Comparison of ENCODE assay signal across 17 cellular contexts in genomic region chr3:14510838-14511622, GRCh38. TPM values are rescaled to one million over a fixed set of nuclear protein-coding genes. Genes with fewer than 3 reads are reported as not detected.
DNase-seq lines count a peak whose midpoint lies in the region; ATAC-seq and TF ChIP-seq lines count a peak whose summit lies in the region.
"Had no signal": no experiment of that assay in that cellular context is flagged by ENCODE, and none has a peak within 500 bp of the region (broad histone marks: within the 10 kb centered on the region; RNA-seq: fewer than 3 reads in every experiment).

No MANE protein-coding gene starts in this region.

- peaks cover 9% of the 10 kb centered on the region for H3K36me3 Mint-ChIP-seq in brain
- H3K36me3 Mint-ChIP-seq in T-cell: no peaks in the 10 kb centered on the region

- no peak overlapping the region for H4K8ac ChIP-seq in neuronal stem cell (ENCODE audit: low read depth, low read length)

- TF ChIP-seq EP300 in suprapubic skin (IDR thresholded peaks at IDR 0.05): no peak

- no peak overlapping the region for H4K91ac ChIP-seq in neuronal stem cell (ENCODE audit: low read depth, low read length, poor library complexity)

- peak overlapping the region; percentile 86 for H2AK5ac ChIP-seq in neuronal stem cell (ENCODE audit: low read depth, low read length)

- peak overlapping the region; percentile 82 for H3K23ac ChIP-seq in neuronal stem cell (ENCODE audit: low read depth, low read length, poor library complexity)

- H3K27ac ChIP-seq in heart left ventricle (peak overlapping the region in 2 of 12 donors; percentile 28 to 48), neuronal stem cell (replicated peaks; ENCODE audit: low read length) (no peak overlapping the region), suprapubic skin (no peak overlapping the region)
- H3K27ac ChIP-seq: KMS-11 had no signal

- H3K79me1 ChIP-seq in neuronal stem cell (ENCODE audit: low read depth, low read length): peaks cover 2% of the 10 kb centered on the region

- 88 to 93% (median 89%) methylated on average over 19 to 23 of the region's 23 CpGs for WGBS in heart left ventricle, 4 donors
- WGBS in neuronal stem cell (ENCODE audit: extremely low coverage in 2 of 2, insufficient read length in 2 of 2, insufficient replicate concordance in 1 of 2), 2 donors: no CpG with 5 or more reads among the region's 23 CpGs
- WGBS in suprapubic skin: 89% methylated on average over 20 of the region's 23 CpGs

- H3K4ac ChIP-seq in neuronal stem cell (ENCODE audit: low read length): no peak overlapping the region

- H2BK120ac ChIP-seq in neuronal stem cell (ENCODE audit: low read depth, low read length): peak overlapping the region; percentile 72

- H3K9me3 Mint-ChIP-seq in brain: peaks cover 0 to 7% (median 0%) of the 10 kb centered on the region in 5 experiments
- H3K9me3 Mint-ChIP-seq in T-cell: no peaks in the 10 kb centered on the region
- H3K9me3 Mint-ChIP-seq: HFFc6 had no signal

- POLR2A ChIA-PET in T-cell (lab: Charles Lee): no interaction called here

- H2AFZ ChIP-seq in neuronal stem cell (ENCODE audit: low read length): no peak overlapping the region

- H3K27ac Mint-ChIP-seq in brain (peak overlapping the region in 4 of 5 experiments; percentile 12 to 88 (median 48)), T-cell (no peak overlapping the region)
- H3K27ac Mint-ChIP-seq: HFFc6 had no signal

- TF ChIP-seq POLR2A in heart left ventricle (IDR thresholded peaks at IDR 0.05): no peak
- no peak for TF ChIP-seq POLR2A in suprapubic skin (IDR thresholded peaks at IDR 0.05)

- no peaks in the 10 kb centered on the region for H3K9me3 ChIP-seq in heart left ventricle
- no peaks in the 10 kb centered on the region for H3K9me3 ChIP-seq in neuronal stem cell (replicated peaks in 1 of 2; ENCODE audit: control insufficient read depth in 2 of 2, insufficient read depth in 1 of 2, low read depth in 1 of 2, low read length in 2 of 2)
- H3K9me3 ChIP-seq in suprapubic skin: no peaks in the 10 kb centered on the region
- H3K9me3 ChIP-seq: Caco-2 had no signal

- peak overlapping the region; percentile 64 for H2BK12ac ChIP-seq in neuronal stem cell (ENCODE audit: low read length)

- H3K4me3 ChIP-seq in heart left ventricle (no peak overlapping the region), neuronal stem cell (ENCODE audit: low read length in 2 of 2) (no peak overlapping the region), suprapubic skin (no peak overlapping the region)

- H3K27me3 ChIP-seq in heart left ventricle: no peaks in the 10 kb centered on the region
- H3K27me3 ChIP-seq in neuronal stem cell (ENCODE audit: control insufficient read depth in 3 of 3, insufficient read depth in 3 of 3, low read depth in 1 of 3, low read length in 3 of 3): peaks cover 0 to 21% (median 0%) of the 10 kb centered on the region in 3 experiments
- H3K27me3 ChIP-seq in suprapubic skin: no peaks in the 10 kb centered on the region

- H3K27me3 Mint-ChIP-seq in brain (peaks cover 4% of the 10 kb centered on the region), T-cell (peaks cover 0 to 6% of the 10 kb centered on the region in 2 donors)

- intact Hi-C loops in heart left ventricle (cut with DNase I) (loop anchor here in 3 of 10 donors (10.0 kb wide), 3 partner anchors 94 to 414 kb away; no protein-coding TSS in a partner anchor), left cardiac atrium (cut with DNase I) (loop anchor here (5.0 to 10.0 kb wide), 2 partner anchors 36 to 114 kb away; no protein-coding TSS in a partner anchor)

- H2BK5ac ChIP-seq in neuronal stem cell (ENCODE audit: low read length): no peak overlapping the region

- TF ChIP-seq CTCF in heart left ventricle (IDR thresholded peaks at IDR 0.05) (no peak), brain (conservative IDR thresholded peaks at IDR 0.05) (no peak), suprapubic skin (IDR thresholded peaks at IDR 0.05) (no peak)

- peaks cover 25% of the 10 kb centered on the region for H3K4me1 Mint-ChIP-seq in brain
- peaks cover 2 to 6% (median 5%) of the 10 kb centered on the region in 3 donors for H3K4me1 Mint-ChIP-seq in T-cell

- ATAC-seq in heart left ventricle: no peak
- no peak for ATAC-seq in left cardiac atrium
- ATAC-seq in T-cell (replicated peaks in 1 of 4): no peak
- ATAC-seq: Panc1 had no signal

- no peak overlapping the region for H3K14ac ChIP-seq in neuronal stem cell (ENCODE audit: low read length)

- H3K36me3 ChIP-seq in heart left ventricle: peaks cover 0 to 40% (median 17%) of the 10 kb centered on the region in 9 donors
- H3K36me3 ChIP-seq in neuronal stem cell (replicated peaks in 1 of 2; ENCODE audit: control insufficient read depth in 2 of 2, insufficient read depth in 2 of 2, low read length in 2 of 2): no peaks in the 10 kb centered on the region
- no peaks in the 10 kb centered on the region for H3K36me3 ChIP-seq in suprapubic skin

- H3K18ac ChIP-seq in neuronal stem cell (ENCODE audit: low read length): peak overlapping the region; percentile 45

- H2BK15ac ChIP-seq in neuronal stem cell (ENCODE audit: low read length): no peak overlapping the region

- no peak overlapping the region for H3K4me3 Mint-ChIP-seq in brain
- no peak overlapping the region for H3K4me3 Mint-ChIP-seq in T-cell
- H3K4me3 Mint-ChIP-seq: HFFc6 had no signal

- CTCF ChIA-PET in T-cell (lab: Charles Lee): interaction anchor here in 1 of 2 donors (0.6 kb wide), 1 partner anchor 271 kb away, joined by 3 read pairs; no protein-coding TSS in a partner anchor

- no peak overlapping the region for H3K9ac ChIP-seq in neuronal stem cell (ENCODE audit: low read depth, low read length, poor library complexity)
- H3K9ac ChIP-seq: KMS-11 had no signal

- H3K4me2 ChIP-seq in neuronal stem cell (ENCODE audit: insufficient read depth, low read length, poor library complexity, severe bottlenecking): no peak overlapping the region
- H3K4me2 ChIP-seq: KMS-11 had no signal

- DNase-seq in heart left ventricle (peak in 3 of 5 donors; percentile 6 to 45 (median 9)), left cardiac atrium (no peak), neuronal stem cell (ENCODE audit: low spot score) (no peak), suprapubic skin (ENCODE audit: low spot score in 2 of 2) (peak; percentile 56 to 74), T-cell (no peak), HuH-7.5 (ENCODE audit: low spot score) (no peak), DMS79 (lab: John Stamatoyannopoulos, UW) (no peak)
- DNase-seq: HFFc6, NCI-H1436, NCI-H2029, NCI-H510A, NCI-H82, Right ventricle myocardium superior had no signal

- H3K4me1 ChIP-seq in heart left ventricle (peaks cover 0 to 27% (median 4%) of the 10 kb centered on the region in 12 donors), neuronal stem cell (ENCODE audit: control insufficient read depth in 2 of 2, insufficient read depth in 1 of 2, low read depth in 1 of 2, low read length in 2 of 2) (peaks cover 0 to 3% of the 10 kb centered on the region in 2 donors), suprapubic skin (peaks cover 3% of the 10 kb centered on the region)
- H3K4me1 ChIP-seq: Caco-2 had no signal

RNA-seq across cellular contexts. Expression of gene GRIP2, which starts 29.1 kb away (rescaled TPM):
- total RNA-seq in heart left ventricle (10 to 100 TPM in 8 of 9 donors, 1 to 10 TPM in 1; 5.8 to 56.7 (median 28.7) TPM), left cardiac atrium (10 to 100 TPM; 18.2 to 19.8 TPM), suprapubic skin (1 to 10 TPM in 2 of 4 donors, under 1 TPM in 2; 0.65 to 5.8 (median 3.0) TPM), T-cell (under 1 TPM in 1 of 5 donors, not detected in 4; 0.20 TPM)
- polyA plus RNA-seq in heart left ventricle (10 to 100 TPM in 1 of 2 donors, 1 to 10 TPM in 1; 6.3 to 42.6 TPM), brain (ENCODE audit: insufficient read depth, low read depth, low replicate concordance) (0.54 TPM)
- polyA plus RNA-seq in neuronal stem cell (2013, experiment 1 of 2): 0.77 TPM
- polyA plus RNA-seq in neuronal stem cell (2013, experiment 2 of 2): 0.62 TPM

Comparison
In these comparisons a context has a peak if more than half of its experiments do, and no peak if none do; other contexts are left out.
1. DNase-seq: peak in heart left ventricle (3 of 5) and suprapubic skin (2 of 2); none in left cardiac atrium (single experiment), neuronal stem cell (single experiment), T-cell (0 of 34), HuH-7.5 (single experiment) and DMS79 (single experiment).
2. H3K27ac Mint-ChIP-seq: peak in brain (4 of 5); none in T-cell (0 of 2).